8 cellular contexts compared by ENCODE assay signal in genomic region chr11:66001941-66002647, GRCh38. TPM values are rescaled to one million over a fixed set of nuclear protein-coding genes. Genes with fewer than 3 reads are reported as not detected.
DNase-seq lines count a peak whose midpoint lies in the region; ATAC-seq and TF ChIP-seq lines count a peak whose summit lies in the region.

A gene with protein sequence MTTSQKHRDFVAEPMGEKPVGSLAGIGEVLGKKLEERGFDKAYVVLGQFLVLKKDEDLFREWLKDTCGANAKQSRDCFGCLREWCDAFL (plus strand): TSS chr11:66002503. CDS start chr11:66003251, 748 bp downstream.
A gene with protein sequence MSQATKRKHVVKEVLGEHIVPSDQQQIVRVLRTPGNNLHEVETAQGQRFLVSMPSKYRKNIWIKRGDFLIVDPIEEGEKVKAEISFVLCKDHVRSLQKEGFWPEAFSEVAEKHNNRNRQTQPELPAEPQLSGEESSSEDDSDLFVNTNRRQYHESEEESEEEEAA (minus strand): TSS chr11:66002157. CDS start chr11:66000389, 1,768 bp downstream.

- peak within 1 kb of the TSS; percentile 89 for H3K4me3 ChIP-seq in BE2C (ENCODE audit: low read depth, low read length)

- H3K36me3 ChIP-seq in BE2C = peaks cover 53% of the 10 kb centered on the region

- DNase-seq in BE2C (peak; percentile 93), NCI-H526 (lab: John Stamatoyannopoulos, UW) (peak; percentile 99)
- peak; percentile 89 to 91 for DNase-seq in activated CD4-positive, alpha-beta T cell treated with anti-CD3 and anti-CD28 coated beads for 4 hours
- DNase-seq in stimulated activated CD4-positive, alpha-beta T cell treated with anti-CD3 and anti-CD28 coated beads, Interleukin-1b, Interleukin-23, amount 100 ng/mL, for 24 hours (ENCODE audit: low read depth in 4 of 4, low spot score in 1 of 4) = peak; percentile 76 to 89 (median 83)

- H3K9me3 ChIP-seq in BE2C = no peaks in the 10 kb centered on the region

- no peak for TF ChIP-seq CTCF in BE2C (IDR thresholded peaks at IDR 0.05; ENCODE audit: low read depth, low read length)

- no peaks in the 10 kb centered on the region for H3K27me3 ChIP-seq in BE2C
- no peaks in the 10 kb centered on the region for H3K27me3 ChIP-seq in layer of hippocampus (ENCODE audit: control insufficient read depth, insufficient read depth, low read length)

- peak within 1 kb of the TSS; percentile 97 for H3K27ac ChIP-seq in cingulate gyrus (ENCODE audit: low read depth, low read length)
- H3K27ac ChIP-seq in layer of hippocampus (ENCODE audit: low read depth, low read length) = peak within 1 kb of the TSS; percentile 99

- no peaks in the 10 kb centered on the region for H3K4me1 ChIP-seq in BE2C

- ATAC-seq in GM19324 (IDR thresholded peaks at IDR 0.05; ENCODE audit: low FRiP score, unreplicated experiment) = peak; percentile 74
- ATAC-seq in HG03469 (IDR thresholded peaks at IDR 0.05; ENCODE audit: unreplicated experiment) = peak; percentile 51

RNA-seq across cellular contexts. Expression of the first gene that starts in this region (rescaled TPM):
- polyA plus RNA-seq in BE2C (2012; ENCODE audit: insufficient read depth, insufficient read length, low read depth) = 895 TPM

RNA-seq across cellular contexts. Expression of the second gene that starts in this region (rescaled TPM):
- polyA plus RNA-seq in BE2C (2012; ENCODE audit: insufficient read depth, insufficient read length, low read depth) = 94.0 TPM

Comparison
In these comparisons a context has a peak if more than half of its experiments do, and no peak if none do; other contexts are left out.
1. Peak in every context shown above with its lines: DNase-seq, ATAC-seq, H3K4me3 ChIP-seq and H3K27ac ChIP-seq.